Comparison of ENCODE assay signal across 1 cellular context in the genomic region with DNA sequence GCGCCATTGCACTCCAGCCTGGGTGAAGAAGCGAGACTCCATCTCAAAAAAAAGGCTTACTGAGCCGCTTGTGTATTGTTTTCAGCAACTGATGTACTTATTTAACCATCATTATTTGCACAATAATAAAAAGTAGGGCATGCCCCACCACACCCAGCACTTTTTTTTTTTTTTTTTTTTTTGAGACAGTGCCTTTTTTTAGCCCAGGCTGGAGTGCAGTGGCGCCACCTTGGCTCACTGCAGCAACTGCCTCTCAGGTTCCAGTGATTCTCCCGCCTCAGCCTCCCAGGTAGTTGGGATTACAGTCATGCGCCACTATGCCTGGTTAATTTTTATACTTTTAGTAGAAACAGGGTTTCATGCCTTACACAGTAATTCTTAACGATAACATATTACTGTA.
TF ChIP-seq lines count a peak whose summit lies in the region.

No MANE protein-coding gene starts in this region.

TF ChIP-seq in SK-N-SH, 30 proteins besides CTCF, POLR2A, EP300 and RAD21 (continued from another document):
- TF ChIP-seq, protein P1, sequence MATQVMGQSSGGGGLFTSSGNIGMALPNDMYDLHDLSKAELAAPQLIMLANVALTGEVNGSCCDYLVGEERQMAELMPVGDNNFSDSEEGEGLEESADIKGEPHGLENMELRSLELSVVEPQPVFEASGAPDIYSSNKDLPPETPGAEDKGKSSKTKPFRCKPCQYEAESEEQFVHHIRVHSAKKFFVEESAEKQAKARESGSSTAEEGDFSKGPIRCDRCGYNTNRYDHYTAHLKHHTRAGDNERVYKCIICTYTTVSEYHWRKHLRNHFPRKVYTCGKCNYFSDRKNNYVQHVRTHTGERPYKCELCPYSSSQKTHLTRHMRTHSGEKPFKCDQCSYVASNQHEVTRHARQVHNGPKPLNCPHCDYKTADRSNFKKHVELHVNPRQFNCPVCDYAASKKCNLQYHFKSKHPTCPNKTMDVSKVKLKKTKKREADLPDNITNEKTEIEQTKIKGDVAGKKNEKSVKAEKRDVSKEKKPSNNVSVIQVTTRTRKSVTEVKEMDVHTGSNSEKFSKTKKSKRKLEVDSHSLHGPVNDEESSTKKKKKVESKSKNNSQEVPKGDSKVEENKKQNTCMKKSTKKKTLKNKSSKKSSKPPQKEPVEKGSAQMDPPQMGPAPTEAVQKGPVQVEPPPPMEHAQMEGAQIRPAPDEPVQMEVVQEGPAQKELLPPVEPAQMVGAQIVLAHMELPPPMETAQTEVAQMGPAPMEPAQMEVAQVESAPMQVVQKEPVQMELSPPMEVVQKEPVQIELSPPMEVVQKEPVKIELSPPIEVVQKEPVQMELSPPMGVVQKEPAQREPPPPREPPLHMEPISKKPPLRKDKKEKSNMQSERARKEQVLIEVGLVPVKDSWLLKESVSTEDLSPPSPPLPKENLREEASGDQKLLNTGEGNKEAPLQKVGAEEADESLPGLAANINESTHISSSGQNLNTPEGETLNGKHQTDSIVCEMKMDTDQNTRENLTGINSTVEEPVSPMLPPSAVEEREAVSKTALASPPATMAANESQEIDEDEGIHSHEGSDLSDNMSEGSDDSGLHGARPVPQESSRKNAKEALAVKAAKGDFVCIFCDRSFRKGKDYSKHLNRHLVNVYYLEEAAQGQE (IDR thresholded peaks at IDR 0.05; ENCODE audit: low read depth, low read length): no peak
- TF ChIP-seq, protein P2, sequence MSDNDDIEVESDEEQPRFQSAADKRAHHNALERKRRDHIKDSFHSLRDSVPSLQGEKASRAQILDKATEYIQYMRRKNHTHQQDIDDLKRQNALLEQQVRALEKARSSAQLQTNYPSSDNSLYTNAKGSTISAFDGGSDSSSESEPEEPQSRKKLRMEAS (IDR thresholded peaks at IDR 0.05; ENCODE audit: low read depth): no peak
- TF ChIP-seq NRF1 (IDR thresholded peaks at IDR 0.05; ENCODE audit: low read depth, low read length): no peak
- TF ChIP-seq TAF1 (IDR thresholded peaks at IDR 0.05; ENCODE audit: borderline replicate concordance, low read depth, low read length): no peak
